Comparison of ENCODE assay signal across 8 cellular contexts in the genomic region with DNA sequence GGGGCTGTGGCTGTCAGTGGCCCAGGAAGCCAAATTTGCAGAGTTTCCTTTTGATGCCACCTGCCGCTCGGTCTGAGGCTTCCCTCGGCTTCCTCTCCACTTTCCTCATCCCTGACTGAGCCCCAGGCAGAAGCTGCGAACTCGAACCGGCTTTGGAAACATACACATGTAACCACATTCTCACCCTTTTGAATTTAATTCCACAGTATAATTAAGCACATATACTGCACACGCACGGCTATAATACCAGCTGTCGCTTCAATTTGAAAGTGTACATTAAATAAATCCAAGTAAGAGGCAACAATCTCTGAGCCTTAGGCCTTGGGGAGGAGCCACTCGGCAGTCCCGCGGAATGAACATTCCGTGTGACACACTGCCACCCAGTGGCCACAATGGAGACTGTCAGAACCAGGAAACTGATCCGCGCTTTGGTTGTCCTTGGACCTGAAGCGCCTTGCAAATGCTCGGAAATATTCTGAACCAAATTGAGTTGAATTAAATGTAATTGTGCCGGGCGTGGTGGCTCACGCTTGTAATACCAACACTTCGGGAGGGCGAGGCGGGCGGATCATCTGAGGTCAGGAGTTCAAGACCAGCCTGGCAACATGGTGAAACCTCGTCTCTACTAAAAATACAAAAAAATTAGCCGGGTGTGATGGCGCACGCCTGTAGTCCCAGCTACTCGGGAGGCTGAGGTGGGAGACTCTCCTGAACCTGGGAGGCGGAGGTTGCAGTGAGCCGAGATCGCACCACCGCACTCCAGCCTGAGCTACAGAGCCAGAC.
DNase-seq lines count a peak whose midpoint lies in the region; ATAC-seq and TF ChIP-seq lines count a peak whose summit lies in the region.

No MANE protein-coding gene starts in this region.

- ATAC-seq in HG02763 (IDR thresholded peaks at IDR 0.05; ENCODE audit: unreplicated experiment) = peak; percentile 86

- H3K4me1 ChIP-seq in right atrium auricular region (peaks cover 0 to 6% of the 10 kb centered on the region in 2 donors), vagina (no peaks in the 10 kb centered on the region)

- peak overlapping the region; percentile 47 for H3K4me3 ChIP-seq in GM12875 (ENCODE audit: low read depth, low read length)
- H3K4me3 ChIP-seq in right atrium auricular region = peak overlapping the region; percentile 20 to 40
- H3K4me3 ChIP-seq in vagina = peak overlapping the region; percentile 35 to 39

- peak; percentile 78 for TF ChIP-seq CTCF in GM12875 (IDR thresholded peaks at IDR 0.05; ENCODE audit: borderline replicate concordance, insufficient read depth, low read depth, low read length)
- TF ChIP-seq CTCF in right atrium auricular region (IDR thresholded peaks at IDR 0.05) = peak; percentile 73 to 91
- peak; percentile 80 to 91 (median 84) for TF ChIP-seq CTCF in vagina (IDR thresholded peaks at IDR 0.05)

- DNase-seq in NCI-H1105 (lab: John Stamatoyannopoulos, UW) (peak; percentile 81), T-helper 1 cell (peak; percentile 49 to 86 (median 69)), amniotic epithelial cell (ENCODE audit: low read depth) (peak; percentile 59), right atrium auricular region (ENCODE audit: low spot score) (peak; percentile 85), putamen (ENCODE audit: low spot score) (peak; percentile 73), vagina (ENCODE audit: extremely low spot score in 2 of 2) (no peak)

- H3K9me3 ChIP-seq in right atrium auricular region (no peaks in the 10 kb centered on the region), vagina (no peaks in the 10 kb centered on the region)

- TF ChIP-seq POLR2A in vagina (IDR thresholded peaks at IDR 0.05) = no peak

- H3K27ac ChIP-seq in right atrium auricular region (no peak overlapping the region), vagina (no peak overlapping the region)

- no peaks in the 10 kb centered on the region for H3K27me3 ChIP-seq in right atrium auricular region
- no peaks in the 10 kb centered on the region for H3K27me3 ChIP-seq in vagina

- intact Hi-C loops in vagina (cut with DNase I) = no loop called here

- H3K36me3 ChIP-seq in right atrium auricular region (no peaks in the 10 kb centered on the region), vagina (no peaks in the 10 kb centered on the region)

Comparison
In these comparisons a context has a peak if more than half of its experiments do, and no peak if none do; other contexts are left out.
1. DNase-seq: peak in NCI-H1105 (single experiment), T-helper 1 cell (5 of 5), amniotic epithelial cell (single experiment), right atrium auricular region (single experiment) and putamen (single experiment); none in vagina (0 of 2).
2. Peak in every context shown above with its lines, with median percentiles within 50 percentile points of each other: H3K4me3 ChIP-seq and CTCF ChIP-seq.